In genomic region chr12:32139064-32139421, GRCh38 we compare ENCODE assay signal across 8 cellular contexts. TPM values are rescaled to one million over a fixed set of nuclear protein-coding genes. Genes with fewer than 3 reads are reported as not detected.
DNase-seq lines count a peak whose midpoint lies in the region; ATAC-seq and TF ChIP-seq lines count a peak whose summit lies in the region.

No MANE protein-coding gene starts in this region.

- H2BK15ac ChIP-seq in IMR-90 (ENCODE audit: low read depth, low read length): no peak overlapping the region

- no peak overlapping the region for H2BK5ac ChIP-seq in IMR-90 (ENCODE audit: low read depth, low read length, poor library complexity, severe bottlenecking)

- H2AK5ac ChIP-seq in IMR-90 (ENCODE audit: low read depth, low read length): no peak overlapping the region

- H3K4me2 ChIP-seq in IMR-90 (ENCODE audit: low read depth, low read length): peak overlapping the region; percentile 61

- no peak overlapping the region for H2AFZ ChIP-seq in IMR-90 (replicated peaks; ENCODE audit: low read length, poor library complexity)

- H3K4me1 ChIP-seq in IMR-90 (ENCODE audit: control insufficient read depth, insufficient read depth, low read length): peaks cover 4% of the 10 kb centered on the region
- H3K4me1 ChIP-seq in adipocyte (ENCODE audit: control insufficient read depth, insufficient read depth, low read length): peaks cover 15% of the 10 kb centered on the region
- H3K4me1 ChIP-seq in mononuclear cell (ENCODE audit: insufficient read depth, low read length): peaks cover 19% of the 10 kb centered on the region
- H3K4me1 ChIP-seq in HAP-1: peaks cover 28% of the 10 kb centered on the region

- H3K9me3 ChIP-seq in IMR-90 (ENCODE audit: control insufficient read depth, insufficient read depth, low read length) (no peaks in the 10 kb centered on the region), adipocyte (ENCODE audit: control insufficient read depth, low read length) (no peaks in the 10 kb centered on the region), mononuclear cell (ENCODE audit: low read depth, low read length) (no peaks in the 10 kb centered on the region), HAP-1 (no peaks in the 10 kb centered on the region)

- dilution Hi-C loops in IMR-90 (cut with HindIII; ENCODE audit: low sequenced_read_pairs, unreplicated experiment): no loop called here

- H3K27ac ChIP-seq in IMR-90 (ENCODE audit: insufficient read depth, low read length): no peak overlapping the region

- no peak overlapping the region for H3K4me3 ChIP-seq in IMR-90 (ENCODE audit: insufficient read depth, low read depth, low read length)
- peak overlapping the region; percentile 75 for H3K4me3 ChIP-seq in adipocyte (ENCODE audit: low read length)
- peak overlapping the region; percentile 36 for H3K4me3 ChIP-seq in mononuclear cell (ENCODE audit: low read length)
- H3K4me3 ChIP-seq in HAP-1: no peak overlapping the region

- peaks cover 40 to 48% of the 10 kb centered on the region in 2 experiments for H3K79me1 ChIP-seq in IMR-90 (ENCODE audit: low read depth in 1 of 2, low read length in 2 of 2)

- TF ChIP-seq CTCF in GM13976 (IDR thresholded peaks at IDR 0.05; ENCODE audit: borderline replicate concordance, control extremely low read depth, extremely low read depth, insufficient read depth, missing control alignments): no peak
- no peak for TF ChIP-seq CTCF in IMR-90 (conservative IDR thresholded peaks at IDR 0.05; ENCODE audit: low read depth, low read length)

- H2AK9ac ChIP-seq in IMR-90 (replicated peaks; ENCODE audit: low read depth, low read length, poor library complexity): no peak overlapping the region

- no peak overlapping the region for H3K56ac ChIP-seq in IMR-90 (ENCODE audit: extremely low read depth, insufficient read depth, low read length)

- H3K4ac ChIP-seq in IMR-90 (ENCODE audit: low read depth, low read length): no peak overlapping the region

- DNase-seq in GM13976 (ENCODE audit: low spot score): peak; percentile 78
- peak; percentile 66 for DNase-seq in IMR-90
- DNase-seq in adipocyte (ENCODE audit: low read depth): peak; percentile 49
- DNase-seq in kidney tubule cell (ENCODE audit: low spot score): no peak
- no peak for DNase-seq in HAP-1 (ENCODE audit: low spot score in 2 of 2)
- no peak for DNase-seq in SW 1271 (lab: John Stamatoyannopoulos, UW)

- peak; percentile 93 for ATAC-seq in GM21447 (IDR thresholded peaks at IDR 0.05; ENCODE audit: unreplicated experiment)
- ATAC-seq in IMR-90 (ENCODE audit: low read depth): peak; percentile 67

- CTCF ChIA-PET in IMR-90 (lab: Yijun Ruan, JAX): no interaction called here

- peak overlapping the region in 1 of 2 experiments; percentile 2; a peak in 1 of 4 replicates for H4K8ac ChIP-seq in IMR-90 (ENCODE audit: low read depth in 2 of 2, low read length in 2 of 2)

- no peak overlapping the region; the same call in 1 of the 2 replicates for H3K9ac ChIP-seq in IMR-90 (ENCODE audit: low read depth, low read length)
- peak overlapping the region; percentile 49 for H3K9ac ChIP-seq in adipocyte (ENCODE audit: low read length)

- H3K14ac ChIP-seq in IMR-90 (replicated peaks; ENCODE audit: low read depth, low read length): 0 out of 2 replicates have a peak overlapping the region, but pooled peaks have one; percentile 60

- TF ChIP-seq POLR2A in IMR-90 (IDR thresholded peaks at IDR 0.05; ENCODE audit: low read depth, low read length): no peak

- H3K18ac ChIP-seq in IMR-90 (ENCODE audit: low read depth, low read length): no peak overlapping the region

- no TSS peak for BruUV-seq in IMR-90 (replicated peaks; lab: Mats Ljungman, UMichigan)

- no peak overlapping the region for H3K23ac ChIP-seq in IMR-90 (ENCODE audit: low read depth, low read length)

- no peaks in the 10 kb centered on the region for H3K27me3 ChIP-seq in IMR-90 (ENCODE audit: control insufficient read depth, insufficient read depth, low read length)
- no peaks in the 10 kb centered on the region for H3K27me3 ChIP-seq in adipocyte (replicated peaks; ENCODE audit: control insufficient read depth, insufficient read depth, low read length)
- H3K27me3 ChIP-seq in mononuclear cell (ENCODE audit: insufficient read depth, low read length): no peaks in the 10 kb centered on the region
- no peaks in the 10 kb centered on the region for H3K27me3 ChIP-seq in HAP-1 (ENCODE audit: low read depth)

- peaks cover 16% of the 10 kb centered on the region for H4K20me1 ChIP-seq in IMR-90 (ENCODE audit: insufficient read depth, low read length)

- H4K91ac ChIP-seq in IMR-90 (ENCODE audit: insufficient read depth, low read depth, low read length): no peak overlapping the region

- no peak overlapping the region for H4K5ac ChIP-seq in IMR-90 (ENCODE audit: low read depth, low read length)

- in situ Hi-C loops in GM13976 (cut with MboI; ENCODE audit: low sequenced_read_pairs, unreplicated experiment) (no loop called here), IMR-90 (cut with MboI; ENCODE audit: low sequenced_read_pairs) (no loop called here), HAP-1 (cut with MboI; ENCODE audit: low sequenced_read_pairs) (no loop called here)

- H2BK20ac ChIP-seq in IMR-90 (ENCODE audit: low read depth, low read length): no peak overlapping the region

- H3K36me3 ChIP-seq in IMR-90 (ENCODE audit: control insufficient read depth, insufficient read depth, low read length) (peaks cover 3% of the 10 kb centered on the region; the same call in 1 of the 2 replicates), adipocyte (ENCODE audit: control insufficient read depth, insufficient read depth, low read length, severe bottlenecking) (no peaks in the 10 kb centered on the region), HAP-1 (replicated peaks) (no peaks in the 10 kb centered on the region; the same call in 1 of the 2 replicates)

- intact Hi-C loops in IMR-90 (cut with micrococcal nuclease): no loop called here

- no peak for TF ChIP-seq RAD21 in IMR-90 (IDR thresholded peaks at IDR 0.05; ENCODE audit: low read length)

- no peak overlapping the region for H2BK120ac ChIP-seq in IMR-90 (ENCODE audit: low read depth, low read length)

- 40% methylated on average over 1 of the region's 2 CpGs; no CpG with 5 or more reads in 1 of the 2 experiments for WGBS in IMR-90 (ENCODE audit: extremely low coverage in 2 of 2, insufficient read length in 1 of 2), 2 experiments

- peaks cover 6% of the 10 kb centered on the region for H3K9me1 ChIP-seq in IMR-90 (ENCODE audit: insufficient read depth, low read length)

- POLR2A ChIA-PET in IMR-90 (lab: Charles Lee; ENCODE audit: unreplicated experiment): interaction anchor here (0.7 kb wide), 1 partner anchor 479 kb away, joined by 3 read pairs; no protein-coding TSS in a partner anchor

TF ChIP-seq in IMR-90, 13 proteins besides CTCF, POLR2A, EP300 and RAD21:
- TF ChIP-seq USF2 (IDR thresholded peaks at IDR 0.05; ENCODE audit: low read depth, low read length) (peak; percentile 34; the same call in 1 of the 2 replicates), FOS (IDR thresholded peaks at IDR 0.05; ENCODE audit: low read depth, low read length) (no peak)

RNA-seq across cellular contexts. Expression of gene BICD1, which starts 32.4 kb away (rescaled TPM):
- total RNA-seq in IMR-90 (2012; rRNA removed) (17.2 and 25.0 TPM in 2 replicates), mononuclear cell (5.5 TPM)
- 17.6 and 21.8 TPM in 2 replicates for polyA plus RNA-seq in IMR-90 (2012; rRNA removed)
- 7.2 and 7.3 TPM in 2 replicates for polyA plus RNA-seq in IMR-90 (2012; cell fraction: cytosol; rRNA removed)
- 32.2 and 53.0 TPM in 2 replicates for polyA plus RNA-seq in IMR-90 (2012; cell fraction: nucleus; rRNA removed; ENCODE audit: low replicate concordance)

Comparison
In these comparisons a context has a peak if more than half of its experiments do, and no peak if none do; other contexts are left out.
1. DNase-seq: peak in GM13976 (single experiment), IMR-90 (single experiment) and adipocyte (single experiment); none in kidney tubule cell (single experiment), HAP-1 (0 of 2) and SW 1271 (0 of 2).
2. H3K4me3 ChIP-seq: peak in adipocyte (single experiment) and mononuclear cell (single experiment); none in IMR-90 (single experiment) and HAP-1 (single experiment).